17 cellular contexts compared by ENCODE assay signal in genomic region chr10:77168861-77169260, GRCh38.
"Had no signal": no experiment of that assay in that cellular context is flagged by ENCODE, and none has a peak within 500 bp of the region (broad histone marks: within the 10 kb centered on the region; RNA-seq: fewer than 3 reads in every experiment).

No MANE protein-coding gene starts in this region.

- H3K27me3 ChIP-seq: colonic mucosa, spleen, testis, uterus had no signal

- H3K27ac ChIP-seq: colonic mucosa, dorsolateral prefrontal cortex, left ventricle myocardium inferior, spleen, testis had no signal

- H3K4me1 ChIP-seq: colonic mucosa, testis, uterus had no signal

- H3K9me3 ChIP-seq: colonic mucosa, left ventricle myocardium inferior, spleen, testis, uterus had no signal

- ATAC-seq: natural killer cell had no signal

- H3K4me3 ChIP-seq: colonic mucosa, dorsolateral prefrontal cortex, left ventricle myocardium inferior, spleen, testis, uterus had no signal

- H3K36me3 ChIP-seq: colonic mucosa, left ventricle myocardium inferior, spleen, uterus had no signal

- DNase-seq: activated CD4-positive, alpha-beta memory T cell treated with anti-CD3 and anti-CD28 coated beads for 36 hours; activated CD4-positive, alpha-beta T cell treated with anti-CD3 and anti-CD28 coated beads for 48 hours; activated naive CD4-positive, alpha-beta T cell treated with Interleukin-2 at 50 U/mL for 16 hours; activated naive CD8-positive, alpha-beta T cell treated with anti-CD3 and anti-CD28 coated beads for 36 hours; activated T-cell treated with anti-CD3 and anti-CD28 coated beads, Interleukin-2, amount 50 U/mL, for 48 hours; colonic mucosa; dorsolateral prefrontal cortex; kidney glomerular epithelial cell; left ventricle myocardium inferior; midbrain; natural killer cell; spleen; stimulated activated CD4-positive, alpha-beta T cell treated with anti-CD3 and anti-CD28 coated beads, Interleukin-4, amount 100 ng/mL, for 1 hour; stimulated activated naive CD4-positive, alpha-beta T cell; testis; trophoblast cell; uterus had no signal
